ENCODE assay signal across 16 cellular contexts in the genomic region with DNA sequence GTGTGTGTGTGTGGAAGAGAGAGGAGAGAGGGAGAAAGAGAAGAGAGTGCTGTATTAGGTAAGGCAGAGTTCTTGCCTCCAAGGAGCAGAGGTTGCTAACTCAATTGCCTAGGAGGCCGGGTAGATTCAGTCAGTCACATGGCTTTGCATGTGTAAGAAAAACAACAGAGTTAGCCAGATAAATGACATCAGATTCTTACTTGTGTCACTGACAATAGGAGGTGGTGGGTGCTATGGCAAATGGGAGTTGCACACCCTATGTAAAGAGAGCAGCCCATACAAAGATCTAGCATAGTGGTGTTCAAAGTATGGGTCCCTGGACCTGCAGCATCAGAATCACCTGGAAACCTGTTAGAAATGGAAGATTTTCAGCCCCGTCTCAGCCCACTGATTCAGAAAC. TPM values are rescaled to one million over a fixed set of nuclear protein-coding genes. Genes with fewer than 3 reads are reported as not detected.
DNase-seq lines count a peak whose midpoint lies in the region; ATAC-seq and TF ChIP-seq lines count a peak whose summit lies in the region.
"Had no signal": no experiment of that assay in that cellular context is flagged by ENCODE, and none has a peak within 500 bp of the region (broad histone marks: within the 10 kb centered on the region; RNA-seq: fewer than 3 reads in every experiment).

No MANE protein-coding gene starts in this region.

- H3K4me3 ChIP-seq in fibroblast of pulmonary artery (replicated peaks; ENCODE audit: low read depth, low read length) = no peak overlapping the region
- H3K4me3 ChIP-seq: BLaER1 treated with 17β-estradiol and CSF1 and Interleukin-3, amounts not matched to agents 10 nM and 100 nM; GM12878; HAP-1 had no signal

- peaks cover 3% of the 10 kb centered on the region for H3K36me3 Mint-ChIP-seq in T-helper 17 cell (ENCODE audit: low read depth)

- no peak overlapping the region for H3K4me3 Mint-ChIP-seq in T-helper 17 cell
- H3K4me3 Mint-ChIP-seq: B cell; CD8-positive, alpha-beta T cell had no signal

- no peaks in the 10 kb centered on the region for H3K4me1 Mint-ChIP-seq in T-helper 17 cell
- H3K4me1 Mint-ChIP-seq: B cell had no signal

- H3K9me3 ChIP-seq in T-helper 17 cell (ENCODE audit: control insufficient read depth, low read length, poor library complexity, severe bottlenecking) = no peaks in the 10 kb centered on the region
- H3K9me3 ChIP-seq: BLaER1 treated with 17β-estradiol and CSF1 and Interleukin-3, amounts not matched to agents 10 nM and 100 nM; HAP-1 had no signal

- intact Hi-C loops in head of caudate nucleus (cut with DNase I) = no loop called here

- DNase-seq in T-helper 17 cell (no peak), dermis blood vessel endothelial cell (peak; percentile 37), fibroblast of pulmonary artery (ENCODE audit: low read depth) (peak; percentile 42), head of caudate nucleus (no peak), OCI-M2 (lab: John Stamatoyannopoulos, UW; ENCODE audit: unreplicated experiment) (no peak), NCI-H146 (lab: John Stamatoyannopoulos, UW) (no peak)
- DNase-seq: Calu3; CD8-positive, alpha-beta T cell; DMS 273 treated with DMSO at 0.1 percent for 48 hours; DMS53; DND-41; EL had no signal

- peak overlapping the region; percentile 43 for H3K27ac Mint-ChIP-seq in T-helper 17 cell
- H3K27ac Mint-ChIP-seq: B cell; CD8-positive, alpha-beta T cell had no signal

- ATAC-seq in T-helper 17 cell = no peak
- ATAC-seq: CD8-positive, alpha-beta T cell; GM12878 had no signal

- no peak for TF ChIP-seq CTCF in fibroblast of pulmonary artery (IDR thresholded peaks at IDR 0.05; ENCODE audit: low read length, missing control alignments)

- H3K27me3 Mint-ChIP-seq in T-helper 17 cell = no peaks in the 10 kb centered on the region
- H3K27me3 Mint-ChIP-seq: B cell had no signal

RNA-seq across cellular contexts. Expression of a gene that starts 14.4 kb away (rescaled TPM):
- total RNA-seq in T-helper 17 cell = 10 to 100 TPM; 32.4 to 39.3 TPM
- 18.0 and 47.2 TPM in 2 replicates for total RNA-seq in dermis blood vessel endothelial cell

Comparison
In these comparisons a context has a peak if more than half of its experiments do, and no peak if none do; other contexts are left out.
1. DNase-seq: peak in dermis blood vessel endothelial cell (single experiment) and fibroblast of pulmonary artery (single experiment); none in T-helper 17 cell (0 of 3), head of caudate nucleus (0 of 42), OCI-M2 (single experiment) and NCI-H146 (single experiment).